In genomic region chr10:77889277-77889903, GRCh38 we compare ENCODE assay signal across 9 cellular contexts. TPM values are rescaled to one million over a fixed set of nuclear protein-coding genes. Genes with fewer than 3 reads are reported as not detected.
DNase-seq lines count a peak whose midpoint lies in the region; ATAC-seq and TF ChIP-seq lines count a peak whose summit lies in the region.
"Had no signal": no experiment of that assay in that cellular context is flagged by ENCODE, and none has a peak within 500 bp of the region (broad histone marks: within the 10 kb centered on the region; RNA-seq: fewer than 3 reads in every experiment).

No MANE protein-coding gene starts in this region.

- TF ChIP-seq POLR2A in sigmoid colon (IDR thresholded peaks at IDR 0.05) = no peak

- H3K27me3 ChIP-seq in sigmoid colon = no peaks in the 10 kb centered on the region

- intact Hi-C loops in sigmoid colon (cut with DNase I) = no loop called here

- H3K4me3 ChIP-seq in sigmoid colon = no peak overlapping the region

- 22 to 70% methylated on average over 8 of the region's 8 CpGs for WGBS in sigmoid colon, 2 donors

- no peak for TF ChIP-seq EP300 in sigmoid colon (IDR thresholded peaks at IDR 0.05)

- DNase-seq in HT-29 (ENCODE audit: low spot score) = peak; percentile 96
- DNase-seq in iPS-NIHi11 (ENCODE audit: low spot score) = peak; percentile 87
- DNase-seq in sigmoid colon = no peak
- DNase-seq in GM19240 (ENCODE audit: insufficient read length, low spot score) = no peak
- no peak for DNase-seq in NCI-H226
- DNase-seq: NCI-H187 had no signal

- no peaks in the 10 kb centered on the region for H3K36me3 ChIP-seq in sigmoid colon

- no peak for ATAC-seq in GM19324 (IDR thresholded peaks at IDR 0.05; ENCODE audit: low FRiP score, unreplicated experiment)
- ATAC-seq in HG03135 (IDR thresholded peaks at IDR 0.05; ENCODE audit: unreplicated experiment) = no peak

- H3K4me1 ChIP-seq in sigmoid colon = peaks cover 0 to 82% (median 76%) of the 10 kb centered on the region in 4 donors

- H3K27ac ChIP-seq in angular gyrus (ENCODE audit: low read depth, low read length) (peak overlapping the region; percentile 51), sigmoid colon (peak overlapping the region; percentile 73 to 81 (median 78))

- H3K9me3 ChIP-seq in sigmoid colon = no peaks in the 10 kb centered on the region

- TF ChIP-seq CTCF in sigmoid colon (IDR thresholded peaks at IDR 0.05) = no peak

RNA-seq across cellular contexts. Expression of gene DLG5, which starts 37.2 kb away (rescaled TPM):
- 17.9 and 24.9 TPM in 2 replicates for total RNA-seq in HT-29 (2014; rRNA removed; shearing (Covaris generic))
- total RNA-seq in sigmoid colon = 10 to 100 TPM; 41.0 to 78.1 (median 49.4) TPM
- 10 to 100 TPM in 1 of 3 donors, 1 to 10 TPM in 2; 6.0 to 20.3 (median 7.2) TPM for polyA plus RNA-seq in sigmoid colon

Comparison
In these comparisons a context has a peak if more than half of its experiments do, and no peak if none do; other contexts are left out.
1. DNase-seq: peak in HT-29 (single experiment) and iPS-NIHi11 (single experiment); none in sigmoid colon (single experiment), GM19240 (single experiment) and NCI-H226 (single experiment).